ENCODE assay signal across 18 cellular contexts in the genomic region with DNA sequence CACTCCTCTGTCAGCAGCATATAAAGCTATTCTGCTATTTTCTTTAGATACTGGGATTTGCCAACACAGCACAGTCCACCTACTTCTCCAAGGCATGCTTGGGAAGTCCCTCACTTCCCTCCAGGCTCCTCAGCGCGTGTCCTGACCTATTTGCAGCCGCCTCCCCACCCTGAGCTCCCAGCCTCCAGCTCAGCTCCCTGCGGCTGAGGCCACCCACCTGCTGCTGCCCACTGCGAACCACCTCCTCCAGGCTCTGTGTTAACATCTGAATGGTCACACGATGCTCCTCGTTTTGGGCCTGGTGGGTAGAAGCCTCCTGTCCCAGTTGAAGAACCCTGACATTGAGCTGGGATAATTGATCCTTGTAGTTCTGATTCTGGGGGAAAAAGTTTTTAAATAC.
"Had no signal": no experiment of that assay in that cellular context is flagged by ENCODE, and none has a peak within 500 bp of the region (broad histone marks: within the 10 kb centered on the region; RNA-seq: fewer than 3 reads in every experiment).

No MANE protein-coding gene starts in this region.

- H3K9me3 ChIP-seq: body of pancreas, esophagus muscularis mucosa, tibial artery had no signal

- FAIRE-seq: endothelial cell of umbilical vein, frontal cortex, islet of Langerhans had no signal

- DNase-seq: activated CD4-positive, alpha-beta memory T cell treated with anti-CD3 and anti-CD28 coated beads, Interleukin-2, amount 10 ng/mL, durations not matched to agents 7 days and 5 days; activated CD4-positive, alpha-beta T cell treated with anti-CD3 and anti-CD28 coated beads for 48 hours; activated CD4-positive, CD25-positive, alpha-beta regulatory T cell; activated CD8-positive, alpha-beta memory T cell treated with anti-CD3 and anti-CD28 coated beads, Interleukin-2, amount 10 ng/mL, durations not matched to agents 7 days and 5 days; activated gamma-delta T cell treated with Interleukin-2 at 50 U/mL for 16 hours; anterior cingulate cortex; effector memory CD4-positive, alpha-beta T cell; left cardiac atrium; nucleus accumbens; stimulated activated CD4-positive, alpha-beta T cell treated with anti-CD3 and anti-CD28 coated beads, Interleukin-12 subunit alpha, Interleukin-12 subunit beta, amount 100 ng/mL, for 4 hours; stimulated activated naive CD8-positive, alpha-beta T cell treated with anti-CD3 and anti-CD28 coated beads, Interleukin-15, amount 100 ng/mL, for 72 hours had no signal

- ATAC-seq: activated CD8-positive, alpha-beta memory T cell treated with anti-CD3 and anti-CD28 coated beads, Interleukin-2, amount 10 ng/mL, durations not matched to agents 7 days and 5 days; body of pancreas; stimulated activated naive CD8-positive, alpha-beta T cell treated with anti-CD3 and anti-CD28 coated beads, Interleukin-15, amount 100 ng/mL, for 72 hours had no signal

- H3K27ac ChIP-seq: body of pancreas, cardiac muscle cell, esophagus muscularis mucosa, tibial artery had no signal

- H3K4me3 ChIP-seq: body of pancreas, cardiac muscle cell, esophagus muscularis mucosa, tibial artery had no signal

- H3K27me3 ChIP-seq: body of pancreas, cardiac muscle cell, esophagus muscularis mucosa, tibial artery had no signal

- H3K4me1 ChIP-seq: body of pancreas, esophagus muscularis mucosa, tibial artery had no signal
